In the genomic region with DNA sequence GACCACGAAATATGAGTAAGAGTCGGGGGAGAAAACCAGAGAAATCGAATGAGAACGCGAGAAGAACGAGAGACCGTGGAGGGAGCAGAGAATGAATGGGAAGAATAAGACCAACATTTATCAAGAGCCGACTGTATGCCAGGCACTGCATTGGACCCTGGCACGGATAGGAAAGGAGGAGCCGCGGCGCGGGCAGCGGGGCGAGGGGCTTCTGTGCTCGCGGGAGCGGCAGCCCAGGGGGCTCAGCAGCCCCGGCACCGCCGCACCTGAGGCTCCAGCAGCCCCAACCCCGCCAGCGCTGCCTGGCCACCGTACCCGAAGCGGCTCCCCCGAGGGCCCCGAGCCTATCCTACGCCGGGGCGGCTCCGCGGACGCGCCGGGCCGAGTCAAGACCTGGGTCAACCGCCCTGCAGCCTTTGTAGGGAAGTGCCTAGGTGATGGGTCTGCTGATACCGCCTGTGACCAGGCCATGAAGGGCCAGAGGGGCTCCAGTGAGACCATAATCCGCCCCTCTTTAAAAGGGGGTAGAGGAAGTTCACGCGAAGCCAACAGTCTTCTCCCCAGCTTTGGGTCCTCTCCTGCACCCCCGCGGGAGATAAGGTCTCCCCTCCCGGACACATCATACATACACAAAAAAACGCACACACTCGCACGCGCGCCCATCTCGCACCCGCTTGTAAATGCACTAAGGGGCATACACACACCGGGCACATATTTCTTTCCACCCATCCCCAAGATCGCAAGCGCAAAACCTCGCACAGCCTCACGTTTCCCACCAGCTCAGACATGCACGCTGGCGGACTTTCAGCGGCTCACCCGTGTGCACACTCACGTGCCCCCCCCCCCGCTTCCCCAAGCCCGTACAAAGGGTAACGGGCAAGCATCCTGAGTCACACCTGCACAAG, we compare ENCODE assay signal across 9 cellular contexts. TPM values are rescaled to one million over a fixed set of nuclear protein-coding genes. Genes with fewer than 3 reads are reported as not detected.
A peak's percentile ranks its signal among the peaks of the same experiment; 100 is the strongest.
DNase-seq lines count a peak whose midpoint lies in the region; ATAC-seq and TF ChIP-seq lines count a peak whose summit lies in the region.
"Had no signal": no experiment of that assay in that cellular context is flagged by ENCODE, and none has a peak within 500 bp of the region (broad histone marks: within the 10 kb centered on the region; RNA-seq: fewer than 3 reads in every experiment).

No MANE protein-coding gene starts in this region.

- no peaks in the 10 kb centered on the region for H3K9me3 Mint-ChIP-seq in natural killer cell

- H3K36me3 Mint-ChIP-seq in natural killer cell: no peaks in the 10 kb centered on the region

- no peak overlapping the region for H3K27ac ChIP-seq in RWPE2 (ENCODE audit: poor library complexity, severe bottlenecking)
- H3K27ac ChIP-seq in coronary artery: no peak overlapping the region
- H3K27ac ChIP-seq: 22Rv1 had no signal

- peaks cover 42% of the 10 kb centered on the region for H3K27me3 ChIP-seq in RWPE2 (ENCODE audit: insufficient read depth, poor library complexity, severe bottlenecking)

- ATAC-seq in RWPE2 (ENCODE audit: low read depth) (no peak), natural killer cell (peak; percentile 16 to 39 (median 27))

- H3K4me3 ChIP-seq in RWPE2 (ENCODE audit: severe bottlenecking) (peak overlapping the region; percentile 13), coronary artery (peak overlapping the region; percentile 76)

- intact Hi-C loops in natural killer cell (cut with micrococcal nuclease): no loop called here

- H3K27me3 Mint-ChIP-seq in natural killer cell (ENCODE audit: low read depth in 2 of 2): peaks cover 28 to 34% of the 10 kb centered on the region in 2 donors

- H3K4me3 Mint-ChIP-seq in natural killer cell: peak overlapping the region; percentile 92

- H3K27ac Mint-ChIP-seq in natural killer cell: peak overlapping the region; percentile 37 to 77

- no peaks in the 10 kb centered on the region for H3K9me3 ChIP-seq in RWPE2 (ENCODE audit: severe bottlenecking)

- H3K4me1 Mint-ChIP-seq in natural killer cell: peaks cover 35 to 52% of the 10 kb centered on the region in 2 donors

- DNase-seq in DMS 273 (lab: John Stamatoyannopoulos, UW; ENCODE audit: unreplicated experiment) (peak; percentile 54), DMS 273 treated with DMSO at 0.1 percent for 48 hours (lab: John Stamatoyannopoulos, UW) (no peak), RWPE2 (ENCODE audit: low spot score) (no peak), coronary artery (ENCODE audit: low spot score) (no peak), natural killer cell (no peak), GM19240 (ENCODE audit: insufficient read length, low spot score) (no peak), NCI-H1092 treated with DMSO at 0.1 percent for 48 hours (lab: John Stamatoyannopoulos, UW) (no peak), HK-2 (ENCODE audit: unreplicated experiment) (no peak)

- H3K36me3 ChIP-seq in RWPE2 (ENCODE audit: low read depth): no peaks in the 10 kb centered on the region

- no peak for TF ChIP-seq CTCF in RWPE2 (IDR thresholded peaks at IDR 0.05; ENCODE audit: poor library complexity, severe bottlenecking)
- no peak for TF ChIP-seq CTCF in coronary artery (IDR thresholded peaks at IDR 0.05)
- TF ChIP-seq CTCF in natural killer cell (IDR thresholded peaks at IDR 0.05): no peak

- no peaks in the 10 kb centered on the region for H3K4me1 ChIP-seq in RWPE2 (ENCODE audit: insufficient read depth, poor library complexity, severe bottlenecking)

RNA-seq across cellular contexts. Expression of a gene that starts 1.0 kb away (rescaled TPM):
- total RNA-seq in natural killer cell: under 1 TPM; 0.38 to 0.61 (median 0.48) TPM

RNA-seq across cellular contexts. Expression of a gene that starts 32.4 kb away (rescaled TPM):
- total RNA-seq in natural killer cell: 10 to 100 TPM; 17.0 to 22.2 (median 20.7) TPM

RNA-seq across cellular contexts. Expression of a gene that starts 56.1 kb away (rescaled TPM):
- total RNA-seq in natural killer cell: 10 to 100 TPM; 11.3 to 20.6 (median 13.9) TPM
